In genomic region chr17:48647964-48648245, GRCh38 we compare ENCODE assay signal across 12 cellular contexts. TPM values are rescaled to one million over a fixed set of nuclear protein-coding genes. Genes with fewer than 3 reads are reported as not detected.
DNase-seq lines count a peak whose midpoint lies in the region; ATAC-seq and TF ChIP-seq lines count a peak whose summit lies in the region.
"Had no signal": no experiment of that assay in that cellular context is flagged by ENCODE, and none has a peak within 500 bp of the region (broad histone marks: within the 10 kb centered on the region; RNA-seq: fewer than 3 reads in every experiment).

No MANE protein-coding gene starts in this region.

- no peak overlapping the region for H2BK5ac ChIP-seq in mesenchymal stem cell (ENCODE audit: low read depth, low read length, poor library complexity, severe bottlenecking)

- H3K27me3 Mint-ChIP-seq in activated naive CD8-positive, alpha-beta T cell = peaks cover 37% of the 10 kb centered on the region
- peaks cover 75% of the 10 kb centered on the region for H3K27me3 Mint-ChIP-seq in activated naive CD8-positive, alpha-beta T cell treated with anti-CD3 and anti-CD28 coated beads for 36 hours
- H3K27me3 Mint-ChIP-seq in activated CD4-positive, alpha-beta memory T cell treated with anti-CD3 and anti-CD28 coated beads for 36 hours = peaks cover 48% of the 10 kb centered on the region

- intact Hi-C loops in activated CD4-positive, alpha-beta memory T cell treated with anti-CD3 and anti-CD28 coated beads for 36 hours (cut with micrococcal nuclease) = no loop called here
- intact Hi-C loops in transverse colon (cut with DNase I; ENCODE audit: low total_unique reads) = no loop called here

- no CpG with 5 or more reads among the region's 1 CpG for WGBS in mesenchymal stem cell
- 67 to 82% methylated on average over 1 of the region's 1 CpG for WGBS in transverse colon (ENCODE audit: low coverage in 1 of 2), 2 donors

- no peak for TF ChIP-seq CTCF in transverse colon (IDR thresholded peaks at IDR 0.05)

- H3K36me3 ChIP-seq in mesenchymal stem cell (ENCODE audit: control insufficient read depth in 1 of 2, insufficient read depth in 2 of 2, low read depth in 1 of 2, low read length in 2 of 2) (no peaks in the 10 kb centered on the region), transverse colon (no peaks in the 10 kb centered on the region)

- no peak overlapping the region for H2BK15ac ChIP-seq in mesenchymal stem cell (ENCODE audit: low read depth, poor library complexity, severe bottlenecking)

- H3K27ac ChIP-seq in mesenchymal stem cell (ENCODE audit: low read length, poor library complexity, severe bottlenecking) (no peak overlapping the region), transverse colon (peak overlapping the region; percentile 86 to 93 (median 90))

- H3K27me3 ChIP-seq in mesenchymal stem cell (ENCODE audit: control insufficient read depth in 1 of 2, insufficient read depth in 1 of 2, low read length in 2 of 2) (peaks cover 59 to 76% of the 10 kb centered on the region in 2 experiments), transverse colon (peaks cover 61% of the 10 kb centered on the region)

- H4K8ac ChIP-seq in mesenchymal stem cell (ENCODE audit: low read length) = peak overlapping the region; percentile 14

- H3K9me3 ChIP-seq in mesenchymal stem cell (ENCODE audit: control insufficient read depth, low read length) = no peaks in the 10 kb centered on the region
- H3K9me3 ChIP-seq in transverse colon = no peaks in the 10 kb centered on the region

- no peak for TF ChIP-seq EP300 in transverse colon (IDR thresholded peaks at IDR 0.05; ENCODE audit: low read depth)

- H3K4me1 Mint-ChIP-seq in activated naive CD8-positive, alpha-beta T cell (ENCODE audit: low read depth) = peaks cover 14% of the 10 kb centered on the region
- H3K4me1 Mint-ChIP-seq in activated naive CD8-positive, alpha-beta T cell treated with anti-CD3 and anti-CD28 coated beads for 36 hours = peaks cover 12% of the 10 kb centered on the region
- H3K4me1 Mint-ChIP-seq in activated CD4-positive, alpha-beta memory T cell treated with anti-CD3 and anti-CD28 coated beads for 36 hours (ENCODE audit: low read depth) = peaks cover 9% of the 10 kb centered on the region

- H3K4me1 ChIP-seq in mesenchymal stem cell (ENCODE audit: control insufficient read depth, insufficient read depth, low read depth, low read length) = peaks cover 14% of the 10 kb centered on the region
- peaks cover 2 to 12% (median 10%) of the 10 kb centered on the region in 4 donors for H3K4me1 ChIP-seq in transverse colon

- H3K36me3 Mint-ChIP-seq in activated naive CD8-positive, alpha-beta T cell = peaks cover 2% of the 10 kb centered on the region
- no peaks in the 10 kb centered on the region for H3K36me3 Mint-ChIP-seq in activated naive CD8-positive, alpha-beta T cell treated with anti-CD3 and anti-CD28 coated beads for 36 hours
- no peaks in the 10 kb centered on the region for H3K36me3 Mint-ChIP-seq in activated CD4-positive, alpha-beta memory T cell treated with anti-CD3 and anti-CD28 coated beads for 36 hours

- peak overlapping the region in 1 of 2 experiments; percentile 72 for H3K4ac ChIP-seq in mesenchymal stem cell (ENCODE audit: low read depth in 1 of 2, low read length in 2 of 2)

- peak overlapping the region in 1 of 2 experiments; percentile 87 for H3K18ac ChIP-seq in mesenchymal stem cell (ENCODE audit: low read depth in 1 of 2, low read length in 2 of 2)

- H3K9ac ChIP-seq in mesenchymal stem cell (ENCODE audit: low read length) = no peak overlapping the region

- DNase-seq in activated naive CD8-positive, alpha-beta T cell treated with anti-CD3 and anti-CD28 coated beads for 36 hours = no peak
- no peak for DNase-seq in activated CD4-positive, alpha-beta memory T cell treated with anti-CD3 and anti-CD28 coated beads for 36 hours
- DNase-seq in mesenchymal stem cell (no peak), transverse colon (no peak), AG20443 (ENCODE audit: low spot score) (no peak)
- DNase-seq: activated T-cell treated with anti-CD3 and anti-CD28 coated beads for 4 hours, erythroblast, midbrain, NCI-H1694 treated with DMSO at 0.1 percent for 48 hours had no signal

- H3K14ac ChIP-seq in mesenchymal stem cell (ENCODE audit: low read length in 2 of 2) = peak overlapping the region in 1 of 2 experiments; percentile 86

- POLR2A ChIA-PET in activated CD4-positive, alpha-beta memory T cell treated with anti-CD3 and anti-CD28 coated beads for 36 hours (lab: Charles Lee) = interaction anchor here (0.8 kb wide), 1 partner anchor 19 kb away, joined by 3 read pairs; no protein-coding TSS in a partner anchor

- H2AK5ac ChIP-seq in mesenchymal stem cell (ENCODE audit: low read length, severe bottlenecking) = no peak overlapping the region

- ATAC-seq in HG02852 (IDR thresholded peaks at IDR 0.05; ENCODE audit: unreplicated experiment) (no peak), GM18511 (IDR thresholded peaks at IDR 0.05; ENCODE audit: unreplicated experiment) (no peak)

- no peak overlapping the region for H3K27ac Mint-ChIP-seq in activated naive CD8-positive, alpha-beta T cell
- H3K27ac Mint-ChIP-seq in activated naive CD8-positive, alpha-beta T cell treated with anti-CD3 and anti-CD28 coated beads for 36 hours = no peak overlapping the region
- no peak overlapping the region for H3K27ac Mint-ChIP-seq in activated CD4-positive, alpha-beta memory T cell treated with anti-CD3 and anti-CD28 coated beads for 36 hours

- peak overlapping the region; percentile 77 for H3K4me3 Mint-ChIP-seq in activated naive CD8-positive, alpha-beta T cell
- H3K4me3 Mint-ChIP-seq in activated naive CD8-positive, alpha-beta T cell treated with anti-CD3 and anti-CD28 coated beads for 36 hours = no peak overlapping the region
- H3K4me3 Mint-ChIP-seq in activated CD4-positive, alpha-beta memory T cell treated with anti-CD3 and anti-CD28 coated beads for 36 hours = peak overlapping the region; percentile 27

- H3K4me3 ChIP-seq in mesenchymal stem cell (ENCODE audit: insufficient read depth in 1 of 2, low read depth in 1 of 2, low read length in 2 of 2) (peak overlapping the region in 1 of 2 experiments; percentile 77), transverse colon (peak overlapping the region in 3 of 4 donors; percentile 57 to 60 (median 58))

- no peaks in the 10 kb centered on the region for H3K79me1 ChIP-seq in mesenchymal stem cell (replicated peaks; ENCODE audit: low read length, poor library complexity, severe bottlenecking)

- peak overlapping the region in 1 of 2 experiments; percentile 81 for H3K23ac ChIP-seq in mesenchymal stem cell (ENCODE audit: low read length in 2 of 2)

- peak overlapping the region; percentile 77 for H4K91ac ChIP-seq in mesenchymal stem cell (ENCODE audit: low read length)

- peak overlapping the region; percentile 11 to 76 for H2BK12ac ChIP-seq in mesenchymal stem cell (ENCODE audit: low read length in 2 of 2)

- H3K9me3 Mint-ChIP-seq in activated naive CD8-positive, alpha-beta T cell (ENCODE audit: low read depth) = no peaks in the 10 kb centered on the region
- H3K9me3 Mint-ChIP-seq in activated naive CD8-positive, alpha-beta T cell treated with anti-CD3 and anti-CD28 coated beads for 36 hours = no peaks in the 10 kb centered on the region
- no peaks in the 10 kb centered on the region for H3K9me3 Mint-ChIP-seq in activated CD4-positive, alpha-beta memory T cell treated with anti-CD3 and anti-CD28 coated beads for 36 hours

- in situ Hi-C loops in transverse colon (cut with MboI; ENCODE audit: low pct_ligation_motif_present in 1 of 4, low pct_unique_long_range_greater_than_20kb in 1 of 4, low sequenced_read_pairs in 3 of 4) = no loop called here

- H3K4me2 ChIP-seq in mesenchymal stem cell (ENCODE audit: low read length, poor library complexity, severe bottlenecking) = no peak overlapping the region

- no peak overlapping the region for H2BK120ac ChIP-seq in mesenchymal stem cell (ENCODE audit: low read depth, low read length)

- CTCF ChIA-PET in activated CD4-positive, alpha-beta memory T cell treated with anti-CD3 and anti-CD28 coated beads for 36 hours (lab: Charles Lee) = interaction anchor here (0.6 to 2.8 kb wide), 3 partner anchors 12 to 31 kb away, joined by 3 to 16 read pairs (median 3); no protein-coding TSS in a partner anchor

- TF ChIP-seq POLR2A in transverse colon (IDR thresholded peaks at IDR 0.05) = no peak

- peak overlapping the region; percentile 64 for H2AFZ ChIP-seq in mesenchymal stem cell (ENCODE audit: low read depth, low read length)

RNA-seq across cellular contexts. Expression of gene HOXB9, which starts 21.7 kb away (rescaled TPM):
- total RNA-seq in activated naive CD8-positive, alpha-beta T cell treated with anti-CD3 and anti-CD28 coated beads for 36 hours = 1 to 10 TPM; 3.4 to 4.0 TPM
- total RNA-seq in activated CD4-positive, alpha-beta memory T cell treated with anti-CD3 and anti-CD28 coated beads for 36 hours = 1 to 10 TPM; 1.4 to 1.5 TPM
- 47.3 TPM for polyA plus RNA-seq in mesenchymal stem cell (2013, experiment 1 of 2)
- polyA plus RNA-seq in mesenchymal stem cell (2013, experiment 2 of 2) = 47.4 TPM
- total RNA-seq in transverse colon = 10 to 100 TPM; 19.8 to 54.3 (median 29.4) TPM

RNA-seq across cellular contexts. Expression of gene HOXB8, which starts 32.8 kb away (rescaled TPM):
- not detected for total RNA-seq in activated naive CD8-positive, alpha-beta T cell treated with anti-CD3 and anti-CD28 coated beads for 36 hours
- not detected for total RNA-seq in activated CD4-positive, alpha-beta memory T cell treated with anti-CD3 and anti-CD28 coated beads for 36 hours
- 53.4 TPM for polyA plus RNA-seq in mesenchymal stem cell (2013, experiment 1 of 2)
- 50.0 TPM for polyA plus RNA-seq in mesenchymal stem cell (2013, experiment 2 of 2)
- total RNA-seq in transverse colon = 10 to 100 TPM in 2 of 4 donors, 1 to 10 TPM in 2; 1.8 to 21.3 (median 8.9) TPM

RNA-seq across cellular contexts. Expression of gene HOXB7, which starts 37.1 kb away (rescaled TPM):
- total RNA-seq in activated naive CD8-positive, alpha-beta T cell treated with anti-CD3 and anti-CD28 coated beads for 36 hours = 1 to 10 TPM in 1 of 2 experiments, under 1 TPM in 1; 0.62 to 1.4 TPM
- total RNA-seq in activated CD4-positive, alpha-beta memory T cell treated with anti-CD3 and anti-CD28 coated beads for 36 hours = under 1 TPM; 0.36 to 0.44 TPM
- 108 TPM for polyA plus RNA-seq in mesenchymal stem cell (2013, experiment 1 of 2)
- polyA plus RNA-seq in mesenchymal stem cell (2013, experiment 2 of 2) = 115 TPM
- 10 to 100 TPM in 3 of 4 donors, not detected in 1; 11.2 to 20.9 (median 16.7) TPM for total RNA-seq in transverse colon

RNA-seq across cellular contexts. Expression of gene HOXB6, which starts 43.1 kb away (rescaled TPM):
- total RNA-seq in activated naive CD8-positive, alpha-beta T cell treated with anti-CD3 and anti-CD28 coated beads for 36 hours = not detected
- total RNA-seq in activated CD4-positive, alpha-beta memory T cell treated with anti-CD3 and anti-CD28 coated beads for 36 hours = under 1 TPM; 0.21 to 0.22 TPM
- 37.1 TPM for polyA plus RNA-seq in mesenchymal stem cell (2013, experiment 1 of 2)
- polyA plus RNA-seq in mesenchymal stem cell (2013, experiment 2 of 2) = 35.9 TPM
- 10 to 100 TPM; 42.7 to 78.4 (median 62.5) TPM for total RNA-seq in transverse colon

RNA-seq across cellular contexts. Expression of gene HOXB5, which starts 54.3 kb away (rescaled TPM):
- total RNA-seq in activated naive CD8-positive, alpha-beta T cell treated with anti-CD3 and anti-CD28 coated beads for 36 hours = not detected
- not detected for total RNA-seq in activated CD4-positive, alpha-beta memory T cell treated with anti-CD3 and anti-CD28 coated beads for 36 hours
- 15.0 TPM for polyA plus RNA-seq in mesenchymal stem cell (2013, experiment 1 of 2)
- polyA plus RNA-seq in mesenchymal stem cell (2013, experiment 2 of 2) = 14.1 TPM
- 10 to 100 TPM; 10.5 to 35.4 (median 18.7) TPM for total RNA-seq in transverse colon

Comparison
In these comparisons a context has a peak if more than half of its experiments do, and no peak if none do; other contexts are left out.
1. RNA of gene HOXB9, which starts 21.7 kb away (total RNA-seq): 19.8 to 54.3 TPM in transverse colon; 3.4 to 4.0 TPM in activated naive CD8-positive, alpha-beta T cell treated with anti-CD3 and anti-CD28 coated beads for 36 hours and 1.4 to 1.5 TPM in activated CD4-positive, alpha-beta memory T cell treated with anti-CD3 and anti-CD28 coated beads for 36 hours; every median in the first group is over 4 times any median in the second.